ENCODE assay signal across 18 cellular contexts in the genomic region with DNA sequence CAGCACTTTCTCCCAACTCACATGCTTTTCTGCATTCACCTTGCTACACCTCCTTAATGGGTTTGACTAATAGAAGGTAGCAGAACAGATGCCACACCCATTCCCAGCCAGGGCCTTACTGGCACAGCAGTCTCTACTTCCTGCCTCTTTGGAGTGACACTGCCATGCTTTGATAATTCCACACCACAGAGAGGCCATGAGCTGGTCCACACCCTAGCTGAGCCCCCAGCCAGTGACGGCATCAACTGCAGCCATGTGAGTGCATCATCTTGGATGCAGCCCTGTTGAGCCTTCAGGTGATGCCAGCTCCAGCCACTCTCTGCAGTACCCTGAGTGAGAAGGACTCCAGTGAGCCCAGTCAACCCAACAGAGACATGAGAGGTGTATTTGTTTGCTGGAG. TPM values are rescaled to one million over a fixed set of nuclear protein-coding genes. Genes with fewer than 3 reads are reported as not detected.
DNase-seq lines count a peak whose midpoint lies in the region; FAIRE-seq and TF ChIP-seq lines count a peak whose summit lies in the region.
"Had no signal": no experiment of that assay in that cellular context is flagged by ENCODE, and none has a peak within 500 bp of the region (broad histone marks: within the 10 kb centered on the region; RNA-seq: fewer than 3 reads in every experiment).

No MANE protein-coding gene starts in this region.

- FAIRE-seq in GM12892 (lab: Jason Lieb, UNC) = peak; percentile 60

- peak overlapping the region; percentile 99 for H3K27ac Mint-ChIP-seq in activated naive CD8-positive, alpha-beta T cell
- H3K27ac Mint-ChIP-seq: WTC11 had no signal

- no peaks in the 10 kb centered on the region for H3K79me1 ChIP-seq in trophoblast cell (ENCODE audit: low read length)

- H3K4me1 Mint-ChIP-seq in activated naive CD8-positive, alpha-beta T cell (ENCODE audit: low read depth) = peaks cover 69% of the 10 kb centered on the region

- H2BK120ac ChIP-seq in trophoblast cell (ENCODE audit: insufficient read depth, low read length, poor library complexity) = no peak overlapping the region

- no peak overlapping the region for H2BK5ac ChIP-seq in trophoblast cell (ENCODE audit: low read depth, low read length, poor library complexity)

- WGBS in trophoblast cell (ENCODE audit: extremely low coverage, insufficient coverage, insufficient read length) = no CpG with 5 or more reads among the region's 1 CpG
- WGBS in transverse colon (ENCODE audit: low coverage in 1 of 2), 2 donors = 100% methylated on average over 1 of the region's 1 CpG; no CpG with 5 or more reads in 1 of the 2 donors

- no peak overlapping the region for H2AFZ ChIP-seq in trophoblast cell (ENCODE audit: insufficient read depth, low read length, poor library complexity)

- no peaks in the 10 kb centered on the region for H3K9me3 Mint-ChIP-seq in activated naive CD8-positive, alpha-beta T cell (ENCODE audit: low read depth)
- H3K9me3 Mint-ChIP-seq: T-helper 1 cell treated with Interleukin-12 subunit alpha and Interleukin-12 subunit beta and Interleukin-4 antibody, amounts not matched to agents 30 μg/mL and 1 μg/mL, for 36 hours; WTC11 had no signal

- DNase-seq in activated effector memory CD4-positive, alpha-beta T cell treated with anti-CD3 and anti-CD28 coated beads, Interleukin-2, amount 50 U/mL, for 16 hours = peak; percentile 67
- DNase-seq in activated effector memory CD4-positive, alpha-beta T cell treated with Interleukin-2 at 50 U/mL for 16 hours = no peak
- no peak for DNase-seq in GM12892 (ENCODE audit: insufficient read length)
- DNase-seq in trophoblast cell = no peak
- no peak for DNase-seq in anterior cingulate cortex (lab: John Stamatoyannopoulos, UW)
- DNase-seq in stimulated activated naive CD4-positive, alpha-beta T cell (lab: John Stamatoyannopoulos, UW) = no peak
- DNase-seq in transverse colon = no peak
- DNase-seq: DMS79; hippocampal formation; Karpas-422; left cardiac atrium; NCI-H2171; stimulated activated naive CD4-positive, alpha-beta T cell treated with Interleukin-2 at 50 U/mL for 16 hours had no signal

- no peaks in the 10 kb centered on the region for H3K9me3 ChIP-seq in trophoblast cell (ENCODE audit: insufficient read depth, low read depth, low read length)
- H3K9me3 ChIP-seq in transverse colon = no peaks in the 10 kb centered on the region
- H3K9me3 ChIP-seq: breast epithelium, vagina had no signal

- no peak for TF ChIP-seq CTCF in transverse colon (IDR thresholded peaks at IDR 0.05)

- no peak overlapping the region for H4K12ac ChIP-seq in trophoblast cell (ENCODE audit: low read depth, low read length)

- H3K4me3 ChIP-seq in trophoblast cell (ENCODE audit: low read depth, low read length) = peak overlapping the region; percentile 14
- H3K4me3 ChIP-seq in transverse colon = no peak overlapping the region
- H3K4me3 ChIP-seq: breast epithelium, vagina had no signal

- TF ChIP-seq POLR2A in GM12892 (IDR thresholded peaks at IDR 0.05; ENCODE audit: low read depth, low read length) = no peak
- TF ChIP-seq POLR2A in transverse colon (IDR thresholded peaks at IDR 0.05) = no peak

- H3K18ac ChIP-seq in trophoblast cell (ENCODE audit: low read length) = no peak overlapping the region

- no peak overlapping the region for H4K8ac ChIP-seq in trophoblast cell (ENCODE audit: low read depth, low read length)

- H3K27me3 Mint-ChIP-seq in activated naive CD8-positive, alpha-beta T cell = no peaks in the 10 kb centered on the region

- H3K27me3 ChIP-seq in trophoblast cell (ENCODE audit: insufficient read depth, low read length) = no peaks in the 10 kb centered on the region
- H3K27me3 ChIP-seq in transverse colon = peaks cover 7% of the 10 kb centered on the region
- H3K27me3 ChIP-seq: breast epithelium, vagina had no signal

- no peak overlapping the region for H4K91ac ChIP-seq in trophoblast cell (ENCODE audit: low read depth, low read length)

- H2BK12ac ChIP-seq in trophoblast cell (ENCODE audit: low read length) = no peak overlapping the region

- no peak overlapping the region for H2AK5ac ChIP-seq in trophoblast cell (ENCODE audit: low read length)

- H3K36me3 Mint-ChIP-seq in activated naive CD8-positive, alpha-beta T cell = no peaks in the 10 kb centered on the region
- H3K36me3 Mint-ChIP-seq: WTC11 had no signal

- H3K36me3 ChIP-seq in trophoblast cell (ENCODE audit: control insufficient read depth in 1 of 2, insufficient read depth in 2 of 2, low read length in 2 of 2) (no peaks in the 10 kb centered on the region), transverse colon (no peaks in the 10 kb centered on the region)
- H3K36me3 ChIP-seq: breast epithelium, vagina had no signal

- no peaks in the 10 kb centered on the region for H3K79me2 ChIP-seq in trophoblast cell (ENCODE audit: control insufficient read depth, insufficient read depth, low read length, poor library complexity)

- H3K4me1 ChIP-seq in trophoblast cell (ENCODE audit: control insufficient read depth in 1 of 2, insufficient read depth in 2 of 2, low read length in 2 of 2) (peaks cover 4 to 6% of the 10 kb centered on the region in 2 experiments), transverse colon (no peaks in the 10 kb centered on the region)
- H3K4me1 ChIP-seq: breast epithelium, vagina had no signal

- H3K14ac ChIP-seq in trophoblast cell (ENCODE audit: low read length) = no peak overlapping the region

- TF ChIP-seq EP300 in transverse colon (IDR thresholded peaks at IDR 0.05; ENCODE audit: low read depth) = no peak

- no peak overlapping the region for H3K23ac ChIP-seq in trophoblast cell (ENCODE audit: low read length)

- peak overlapping the region; percentile 78 for H3K4me3 Mint-ChIP-seq in activated naive CD8-positive, alpha-beta T cell
- H3K4me3 Mint-ChIP-seq: T-helper 1 cell treated with Interleukin-12 subunit alpha and Interleukin-12 subunit beta and Interleukin-4 antibody, amounts not matched to agents 30 μg/mL and 1 μg/mL, for 36 hours; WTC11 had no signal

- H3K9ac ChIP-seq in trophoblast cell (ENCODE audit: low read length) = no peak overlapping the region

- intact Hi-C loops in transverse colon (cut with DNase I; ENCODE audit: low total_unique reads) = no loop called here

- H3K27ac ChIP-seq in trophoblast cell (ENCODE audit: low read depth, low read length) (no peak overlapping the region), transverse colon (no peak overlapping the region)
- H3K27ac ChIP-seq: breast epithelium, vagina had no signal

- in situ Hi-C loops in transverse colon (cut with MboI; ENCODE audit: low pct_ligation_motif_present in 1 of 4, low pct_unique_long_range_greater_than_20kb in 1 of 4, low sequenced_read_pairs in 3 of 4) = no loop called here

- H3K4me2 ChIP-seq in trophoblast cell (ENCODE audit: low read length) = no peak overlapping the region

- no peak overlapping the region for H3K4ac ChIP-seq in trophoblast cell (ENCODE audit: low read depth, low read length)

RNA-seq across cellular contexts. Expression of a gene that starts 27.5 kb away (rescaled TPM):
- polyA plus RNA-seq in GM12892 (2012; ENCODE audit: missing spikeins) = 49.0 TPM
- 28.8 and 29.8 TPM in 2 replicates for polyA plus RNA-seq in trophoblast cell (2013)
- 10 to 100 TPM in 1 of 4 donors, 1 to 10 TPM in 3; 6.0 to 17.3 (median 7.2) TPM for total RNA-seq in transverse colon
